ENCODE assay signal across 1 cellular context in the genomic region with DNA sequence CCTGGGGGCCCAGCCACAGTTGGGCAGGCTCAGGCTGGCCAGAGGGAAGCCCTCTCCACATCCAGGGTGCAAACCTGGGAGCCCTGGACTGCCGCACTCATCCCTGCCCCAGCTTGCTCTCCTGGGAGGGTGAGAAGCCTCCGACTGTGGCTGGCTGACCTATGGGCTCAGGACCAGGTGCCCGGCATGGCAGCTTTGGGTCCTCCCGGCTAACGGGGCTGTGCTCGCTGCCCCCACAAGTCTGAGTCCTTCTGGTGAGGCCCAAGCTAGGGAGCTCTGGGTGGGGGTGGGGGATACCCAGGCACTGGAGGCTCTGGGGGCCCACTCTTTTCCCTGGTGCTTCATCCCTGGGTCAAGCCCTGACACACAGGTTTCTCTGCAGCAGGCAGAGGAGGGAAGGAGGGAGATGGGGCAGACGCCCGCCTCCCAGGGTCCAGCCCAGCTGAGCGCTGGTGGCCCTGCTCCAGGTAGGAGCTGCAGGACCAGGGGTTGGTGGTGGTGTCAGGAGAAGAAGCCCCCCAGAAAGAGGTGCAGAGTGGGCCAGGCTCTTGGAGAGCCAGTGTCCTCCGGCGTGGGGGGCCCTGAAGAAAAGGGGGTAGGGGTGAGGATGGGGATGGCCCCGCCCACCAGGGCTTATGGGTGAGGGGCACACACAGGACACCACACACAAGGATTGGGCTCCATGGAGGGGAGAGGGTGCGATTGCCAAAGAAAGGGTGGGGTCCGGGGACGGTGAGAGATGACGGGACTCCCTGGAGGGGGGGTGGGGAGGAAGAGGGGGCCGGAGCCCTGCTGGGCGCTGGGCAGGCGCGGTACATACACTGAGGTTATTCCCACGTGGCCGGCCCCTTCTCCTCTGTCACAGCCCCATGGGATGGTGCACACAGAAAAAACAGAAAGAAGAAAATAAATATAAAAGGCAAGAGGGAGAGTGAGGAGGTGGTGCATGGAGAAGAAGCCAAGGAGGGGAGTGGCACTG.
TF ChIP-seq lines count a peak whose summit lies in the region.

No MANE protein-coding gene starts in this region.

TF ChIP-seq in GM23338, 12 proteins besides CTCF, POLR2A, EP300 and RAD21:
- TF ChIP-seq ZNF114 (CRISPR knock-in tag; IDR thresholded peaks at IDR 0.05) (no peak), EZH2 (IDR thresholded peaks at IDR 0.05; ENCODE audit: low read depth, unreplicated experiment) (no peak), CREB1 (CRISPR knock-in tag; IDR thresholded peaks at IDR 0.05; ENCODE audit: low read depth) (no peak), EZH2phosphoT487 (IDR thresholded peaks at IDR 0.05; ENCODE audit: unreplicated experiment) (no peak), NANOG (IDR thresholded peaks at IDR 0.05; ENCODE audit: borderline replicate concordance) (no peak), STAT1 (IDR thresholded peaks at IDR 0.05; ENCODE audit: unreplicated experiment) (no peak), POLR2AphosphoS5 (IDR thresholded peaks at IDR 0.05; ENCODE audit: low read depth) (no peak), JUNB (IDR thresholded peaks at IDR 0.05; ENCODE audit: unreplicated experiment) (no peak)
- TF ChIP-seq, protein P1, sequence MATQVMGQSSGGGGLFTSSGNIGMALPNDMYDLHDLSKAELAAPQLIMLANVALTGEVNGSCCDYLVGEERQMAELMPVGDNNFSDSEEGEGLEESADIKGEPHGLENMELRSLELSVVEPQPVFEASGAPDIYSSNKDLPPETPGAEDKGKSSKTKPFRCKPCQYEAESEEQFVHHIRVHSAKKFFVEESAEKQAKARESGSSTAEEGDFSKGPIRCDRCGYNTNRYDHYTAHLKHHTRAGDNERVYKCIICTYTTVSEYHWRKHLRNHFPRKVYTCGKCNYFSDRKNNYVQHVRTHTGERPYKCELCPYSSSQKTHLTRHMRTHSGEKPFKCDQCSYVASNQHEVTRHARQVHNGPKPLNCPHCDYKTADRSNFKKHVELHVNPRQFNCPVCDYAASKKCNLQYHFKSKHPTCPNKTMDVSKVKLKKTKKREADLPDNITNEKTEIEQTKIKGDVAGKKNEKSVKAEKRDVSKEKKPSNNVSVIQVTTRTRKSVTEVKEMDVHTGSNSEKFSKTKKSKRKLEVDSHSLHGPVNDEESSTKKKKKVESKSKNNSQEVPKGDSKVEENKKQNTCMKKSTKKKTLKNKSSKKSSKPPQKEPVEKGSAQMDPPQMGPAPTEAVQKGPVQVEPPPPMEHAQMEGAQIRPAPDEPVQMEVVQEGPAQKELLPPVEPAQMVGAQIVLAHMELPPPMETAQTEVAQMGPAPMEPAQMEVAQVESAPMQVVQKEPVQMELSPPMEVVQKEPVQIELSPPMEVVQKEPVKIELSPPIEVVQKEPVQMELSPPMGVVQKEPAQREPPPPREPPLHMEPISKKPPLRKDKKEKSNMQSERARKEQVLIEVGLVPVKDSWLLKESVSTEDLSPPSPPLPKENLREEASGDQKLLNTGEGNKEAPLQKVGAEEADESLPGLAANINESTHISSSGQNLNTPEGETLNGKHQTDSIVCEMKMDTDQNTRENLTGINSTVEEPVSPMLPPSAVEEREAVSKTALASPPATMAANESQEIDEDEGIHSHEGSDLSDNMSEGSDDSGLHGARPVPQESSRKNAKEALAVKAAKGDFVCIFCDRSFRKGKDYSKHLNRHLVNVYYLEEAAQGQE (IDR thresholded peaks at IDR 0.05; ENCODE audit: unreplicated experiment), result no peak
- TF ChIP-seq, protein P2, sequence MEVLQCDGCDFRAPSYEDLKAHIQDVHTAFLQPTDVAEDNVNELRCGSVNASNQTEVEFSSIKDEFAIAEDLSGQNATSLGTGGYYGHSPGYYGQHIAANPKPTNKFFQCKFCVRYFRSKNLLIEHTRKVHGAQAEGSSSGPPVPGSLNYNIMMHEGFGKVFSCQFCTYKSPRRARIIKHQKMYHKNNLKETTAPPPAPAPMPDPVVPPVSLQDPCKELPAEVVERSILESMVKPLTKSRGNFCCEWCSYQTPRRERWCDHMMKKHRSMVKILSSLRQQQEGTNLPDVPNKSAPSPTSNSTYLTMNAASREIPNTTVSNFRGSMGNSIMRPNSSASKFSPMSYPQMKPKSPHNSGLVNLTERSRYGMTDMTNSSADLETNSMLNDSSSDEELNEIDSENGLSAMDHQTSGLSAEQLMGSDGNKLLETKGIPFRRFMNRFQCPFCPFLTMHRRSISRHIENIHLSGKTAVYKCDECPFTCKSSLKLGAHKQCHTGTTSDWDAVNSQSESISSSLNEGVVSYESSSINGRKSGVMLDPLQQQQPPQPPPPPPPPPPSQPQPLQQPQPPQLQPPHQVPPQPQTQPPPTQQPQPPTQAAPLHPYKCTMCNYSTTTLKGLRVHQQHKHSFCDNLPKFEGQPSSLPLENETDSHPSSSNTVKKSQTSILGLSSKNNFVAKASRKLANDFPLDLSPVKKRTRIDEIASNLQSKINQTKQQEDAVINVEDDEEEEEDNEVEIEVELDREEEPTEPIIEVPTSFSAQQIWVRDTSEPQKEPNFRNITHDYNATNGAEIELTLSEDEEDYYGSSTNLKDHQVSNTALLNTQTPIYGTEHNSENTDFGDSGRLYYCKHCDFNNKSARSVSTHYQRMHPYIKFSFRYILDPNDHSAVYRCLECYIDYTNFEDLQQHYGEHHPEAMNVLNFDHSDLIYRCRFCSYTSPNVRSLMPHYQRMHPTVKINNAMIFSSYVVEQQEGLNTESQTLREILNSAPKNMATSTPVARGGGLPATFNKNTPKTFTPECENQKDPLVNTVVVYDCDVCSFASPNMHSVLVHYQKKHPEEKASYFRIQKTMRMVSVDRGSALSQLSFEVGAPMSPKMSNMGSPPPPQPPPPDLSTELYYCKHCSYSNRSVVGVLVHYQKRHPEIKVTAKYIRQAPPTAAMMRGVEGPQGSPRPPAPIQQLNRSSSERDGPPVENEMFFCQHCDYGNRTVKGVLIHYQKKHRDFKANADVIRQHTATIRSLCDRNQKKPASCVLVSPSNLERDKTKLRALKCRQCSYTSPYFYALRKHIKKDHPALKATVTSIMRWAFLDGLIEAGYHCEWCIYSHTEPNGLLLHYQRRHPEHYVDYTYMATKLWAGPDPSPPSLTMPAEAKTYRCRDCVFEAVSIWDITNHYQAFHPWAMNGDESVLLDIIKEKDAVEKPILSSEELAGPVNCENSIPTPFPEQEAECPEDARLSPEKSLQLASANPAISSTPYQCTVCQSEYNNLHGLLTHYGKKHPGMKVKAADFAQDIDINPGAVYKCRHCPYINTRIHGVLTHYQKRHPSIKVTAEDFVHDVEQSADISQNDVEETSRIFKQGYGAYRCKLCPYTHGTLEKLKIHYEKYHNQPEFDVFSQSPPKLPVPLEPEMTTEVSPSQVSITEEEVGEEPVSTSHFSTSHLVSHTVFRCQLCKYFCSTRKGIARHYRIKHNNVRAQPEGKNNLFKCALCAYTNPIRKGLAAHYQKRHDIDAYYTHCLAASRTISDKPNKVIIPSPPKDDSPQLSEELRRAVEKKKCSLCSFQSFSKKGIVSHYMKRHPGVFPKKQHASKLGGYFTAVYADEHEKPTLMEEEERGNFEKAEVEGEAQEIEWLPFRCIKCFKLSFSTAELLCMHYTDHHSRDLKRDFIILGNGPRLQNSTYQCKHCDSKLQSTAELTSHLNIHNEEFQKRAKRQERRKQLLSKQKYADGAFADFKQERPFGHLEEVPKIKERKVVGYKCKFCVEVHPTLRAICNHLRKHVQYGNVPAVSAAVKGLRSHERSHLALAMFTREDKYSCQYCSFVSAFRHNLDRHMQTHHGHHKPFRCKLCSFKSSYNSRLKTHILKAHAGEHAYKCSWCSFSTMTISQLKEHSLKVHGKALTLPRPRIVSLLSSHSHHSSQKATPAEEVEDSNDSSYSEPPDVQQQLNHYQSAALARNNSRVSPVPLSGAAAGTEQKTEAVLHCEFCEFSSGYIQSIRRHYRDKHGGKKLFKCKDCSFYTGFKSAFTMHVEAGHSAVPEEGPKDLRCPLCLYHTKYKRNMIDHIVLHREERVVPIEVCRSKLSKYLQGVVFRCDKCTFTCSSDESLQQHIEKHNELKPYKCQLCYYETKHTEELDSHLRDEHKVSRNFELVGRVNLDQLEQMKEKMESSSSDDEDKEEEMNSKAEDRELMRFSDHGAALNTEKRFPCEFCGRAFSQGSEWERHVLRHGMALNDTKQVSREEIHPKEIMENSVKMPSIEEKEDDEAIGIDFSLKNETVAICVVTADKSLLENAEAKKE (CRISPR knock-in tag; IDR thresholded peaks at IDR 0.05), result no peak
